ENCODE assay signal across 10 cellular contexts in genomic region chr2:127217470-127218325, GRCh38. TPM values are rescaled to one million over a fixed set of nuclear protein-coding genes. Genes with fewer than 3 reads are reported as not detected.
DNase-seq lines count a peak whose midpoint lies in the region; ATAC-seq and TF ChIP-seq lines count a peak whose summit lies in the region.
"Had no signal": no experiment of that assay in that cellular context is flagged by ENCODE, and none has a peak within 500 bp of the region (broad histone marks: within the 10 kb centered on the region; RNA-seq: fewer than 3 reads in every experiment).

No MANE protein-coding gene starts in this region.

- H3K27ac Mint-ChIP-seq in H9: no peak overlapping the region
- H3K27ac Mint-ChIP-seq in activated naive CD8-positive, alpha-beta T cell treated with anti-CD3 and anti-CD28 coated beads, Interleukin-2, amount 50 U/mL, for 24 hours: no peak overlapping the region

- H3K79me1 ChIP-seq in H9 (ENCODE audit: insufficient read depth, low read depth, low read length, poor library complexity, severe bottlenecking): no peaks in the 10 kb centered on the region

- CTCF ChIA-PET in A673 (lab: Charles Lee): no interaction called here

- no peak overlapping the region for H2BK120ac ChIP-seq in H9 (ENCODE audit: low read depth, low read length, poor library complexity, severe bottlenecking)

- H3K4ac ChIP-seq in H9 (ENCODE audit: low read depth, low read length): no peak overlapping the region

- H4K20me1 ChIP-seq in H9 (ENCODE audit: control insufficient read depth, insufficient read depth, insufficient read length): no peaks in the 10 kb centered on the region

- peaks cover 12% of the 10 kb centered on the region for H3K23me2 ChIP-seq in H9 (ENCODE audit: insufficient read length, low read depth, low read length, poor library complexity, severe bottlenecking)

- peaks cover 13% of the 10 kb centered on the region in 2 experiments for H3K4me1 Mint-ChIP-seq in H9
- peaks cover 17% of the 10 kb centered on the region for H3K4me1 Mint-ChIP-seq in activated naive CD8-positive, alpha-beta T cell treated with anti-CD3 and anti-CD28 coated beads, Interleukin-2, amount 50 U/mL, for 24 hours

- no peak overlapping the region for H3T11ph ChIP-seq in H9 (ENCODE audit: low read length)

- H2AK5ac ChIP-seq in H9 (ENCODE audit: insufficient read length, low read length): no peak overlapping the region

- no peak overlapping the region for H4K8ac ChIP-seq in H9 (replicated peaks; ENCODE audit: insufficient read length, low read depth, low read length)

- H4K91ac ChIP-seq in H9 (ENCODE audit: insufficient read length, low read depth, low read length): no peak overlapping the region

- H3K9me3 ChIP-seq in A673 (ENCODE audit: low read depth, low read length, poor library complexity, severe bottlenecking): no peaks in the 10 kb centered on the region
- H3K9me3 ChIP-seq in H9 (ENCODE audit: control insufficient read depth, low read depth, low read length): no peaks in the 10 kb centered on the region
- H3K9me3 ChIP-seq in sigmoid colon: no peaks in the 10 kb centered on the region

- no peak overlapping the region for H3K18ac ChIP-seq in H9 (ENCODE audit: insufficient read length, low read depth, low read length)

- H4K5ac ChIP-seq in H9 (ENCODE audit: insufficient read length, low read depth, low read length): no peak overlapping the region

- BruUV-seq in A673 (replicated peaks; lab: Mats Ljungman, UMichigan): TSS peak; percentile 18

- no peak overlapping the region for H2AFZ ChIP-seq in H9 (ENCODE audit: low read length)

- peaks cover 58% of the 10 kb centered on the region for H3K27me3 Mint-ChIP-seq in H9 (ENCODE audit: low read depth)
- H3K27me3 Mint-ChIP-seq in activated naive CD8-positive, alpha-beta T cell treated with anti-CD3 and anti-CD28 coated beads, Interleukin-2, amount 50 U/mL, for 24 hours: peaks cover 60% of the 10 kb centered on the region

- no peak overlapping the region for H3K56ac ChIP-seq in H9 (ENCODE audit: insufficient read length, low read depth, low read length)

- intact Hi-C loops in A673 (cut with micrococcal nuclease; ENCODE audit: unreplicated experiment): no loop called here
- intact Hi-C loops in lower leg skin (cut with DNase I; ENCODE audit: low total_unique reads): no loop called here
- intact Hi-C loops in sigmoid colon (cut with DNase I): loop anchor here (5.0 kb wide), 1 partner anchor 110 kb away; the partner anchor contains the start of gene BIN1

- TF ChIP-seq CTCF in A673 (conservative IDR thresholded peaks at IDR 0.05; ENCODE audit: low read depth, low read length) (no peak), H9 (conservative IDR thresholded peaks at IDR 0.05) (no peak), lower leg skin (IDR thresholded peaks at IDR 0.05) (no peak), coronary artery (IDR thresholded peaks at IDR 0.05) (no peak), sigmoid colon (IDR thresholded peaks at IDR 0.05) (no peak)

- peak overlapping the region; percentile 75 for H3K4me2 ChIP-seq in H9 (ENCODE audit: insufficient read depth, insufficient read length, low read length)

- WGBS in H9 (ENCODE audit: extremely low coverage, insufficient read length, low lambda C conversion rate): no CpG with 5 or more reads among the region's 14 CpGs
- 47 to 57% methylated on average over 14 of the region's 14 CpGs for WGBS in lower leg skin, 2 donors
- 58 to 73% methylated on average over 14 of the region's 14 CpGs for WGBS in sigmoid colon, 2 donors

- peaks cover 5% of the 10 kb centered on the region for H3K4me1 ChIP-seq in A673 (ENCODE audit: insufficient read depth, low read length, poor library complexity, severe bottlenecking)
- no peaks in the 10 kb centered on the region for H3K4me1 ChIP-seq in H9 (ENCODE audit: insufficient read depth, low read length)
- peaks cover 0 to 24% (median 19%) of the 10 kb centered on the region in 4 donors for H3K4me1 ChIP-seq in sigmoid colon

- H2BK15ac ChIP-seq in H9 (ENCODE audit: low read depth, low read length): no peak overlapping the region

- peaks cover 0 to 8% (median 0%) of the 10 kb centered on the region in 3 experiments; a peak in 4 of 7 replicates for H3K36me3 Mint-ChIP-seq in H9 (ENCODE audit: insufficient read depth in 1 of 3, low read depth in 3 of 3)
- peaks cover 2% of the 10 kb centered on the region for H3K36me3 Mint-ChIP-seq in activated naive CD8-positive, alpha-beta T cell treated with anti-CD3 and anti-CD28 coated beads, Interleukin-2, amount 50 U/mL, for 24 hours (ENCODE audit: low read depth)

- H3K14ac ChIP-seq in H9 (ENCODE audit: insufficient read depth, low read length): no peak overlapping the region

- no peak overlapping the region for H2BK20ac ChIP-seq in H9 (ENCODE audit: low read depth, low read length, poor library complexity, severe bottlenecking)

- no peaks in the 10 kb centered on the region for H3K36me3 ChIP-seq in A673 (ENCODE audit: insufficient read depth, low read length, poor library complexity, severe bottlenecking)
- no peaks in the 10 kb centered on the region for H3K36me3 ChIP-seq in sigmoid colon

- POLR2A ChIA-PET in A673 (lab: Charles Lee; ENCODE audit: low non-redundant PET): no interaction called here

- H3K27me3 ChIP-seq in A673 (replicated peaks; ENCODE audit: insufficient read depth, low read depth, low read length, poor library complexity): no peaks in the 10 kb centered on the region
- no peaks in the 10 kb centered on the region; the same call in 1 of the 2 replicates for H3K27me3 ChIP-seq in H9 (ENCODE audit: insufficient read depth, low read length)
- peaks cover 8 to 55% (median 24%) of the 10 kb centered on the region in 3 donors for H3K27me3 ChIP-seq in sigmoid colon

- DNase-seq in A673 (ENCODE audit: low spot score) (no peak), H9 (peak; percentile 67), lower leg skin (ENCODE audit: low spot score in 2 of 2) (peak; percentile 71 to 91), coronary artery (ENCODE audit: low spot score) (no peak), GM19238 (ENCODE audit: insufficient read length, low spot score) (no peak), sigmoid colon (no peak)
- peak; percentile 25 for DNase-seq in activated naive CD8-positive, alpha-beta T cell treated with anti-CD3 and anti-CD28 coated beads, Interleukin-2, amount 50 U/mL, for 24 hours
- DNase-seq: erythroblast, NCI-H1436 treated with DMSO at 0.1 percent for 48 hours had no signal

- TF ChIP-seq POLR2A in lower leg skin (IDR thresholded peaks at IDR 0.05): no peak
- no peak for TF ChIP-seq POLR2A in sigmoid colon (IDR thresholded peaks at IDR 0.05)

- no peak overlapping the region for H2BK12ac ChIP-seq in H9 (ENCODE audit: insufficient read length, low read depth, low read length)

- no peak overlapping the region for H3K27ac ChIP-seq in A673 (ENCODE audit: low read depth, low read length, poor library complexity, severe bottlenecking)
- no peak overlapping the region for H3K27ac ChIP-seq in H9 (ENCODE audit: insufficient read length, low read depth, low read length)
- no peak overlapping the region for H3K27ac ChIP-seq in coronary artery
- H3K27ac ChIP-seq in sigmoid colon: no peak overlapping the region

- peaks cover 6 to 7% of the 10 kb centered on the region in 2 experiments; a peak in 3 of 5 replicates for H3K9me3 Mint-ChIP-seq in H9
- H3K9me3 Mint-ChIP-seq in activated naive CD8-positive, alpha-beta T cell treated with anti-CD3 and anti-CD28 coated beads, Interleukin-2, amount 50 U/mL, for 24 hours: peaks cover 9% of the 10 kb centered on the region

- no peak overlapping the region for H2BK5ac ChIP-seq in H9 (ENCODE audit: insufficient read length, low read length)

- H3K9ac ChIP-seq in H9 (ENCODE audit: extremely low read depth, insufficient read length, low read length): no peak overlapping the region

- peak overlapping the region; percentile 77 to 95 for H3K4me3 Mint-ChIP-seq in H9
- peak overlapping the region; percentile 43 for H3K4me3 Mint-ChIP-seq in activated naive CD8-positive, alpha-beta T cell treated with anti-CD3 and anti-CD28 coated beads, Interleukin-2, amount 50 U/mL, for 24 hours

- no peaks in the 10 kb centered on the region for H3K79me2 ChIP-seq in H9 (ENCODE audit: insufficient read depth, low read length)

- no peak for TF ChIP-seq EP300 in sigmoid colon (IDR thresholded peaks at IDR 0.05)

- peak; percentile 79 for ATAC-seq in activated naive CD8-positive, alpha-beta T cell treated with anti-CD3 and anti-CD28 coated beads, Interleukin-2, amount 50 U/mL, for 24 hours
- no peak for ATAC-seq in GM18861 (IDR thresholded peaks at IDR 0.05; ENCODE audit: unreplicated experiment)

- no peak overlapping the region for H3K23ac ChIP-seq in H9 (ENCODE audit: insufficient read length, low read depth, low read length)

- H3K4me3 ChIP-seq in A673 (ENCODE audit: low read depth, low read length, poor library complexity, severe bottlenecking) (no peak overlapping the region), lower leg skin (ENCODE audit: low read depth, poor library complexity, severe bottlenecking) (no peak overlapping the region), coronary artery (no peak overlapping the region), sigmoid colon (no peak overlapping the region)

RNA-seq across cellular contexts. Expression of gene CYP27C1, which starts 2.4 kb away (rescaled TPM):
- total RNA-seq in A673 (2021): 3.0 and 4.2 TPM in 2 replicates
- total RNA-seq in H9 (2021): 2.3 TPM in 2 replicates
- 1 to 10 TPM; 2.4 to 3.5 (median 2.7) TPM for total RNA-seq in lower leg skin
- total RNA-seq in sigmoid colon: under 1 TPM; 0.27 to 0.83 (median 0.52) TPM
- polyA plus RNA-seq in sigmoid colon: under 1 TPM in 2 of 3 donors, not detected in 1; 0.55 to 0.60 TPM

Comparison
In these comparisons a context has a peak if more than half of its experiments do, and no peak if none do; other contexts are left out.
1. DNase-seq: peak in H9 (single experiment), activated naive CD8-positive, alpha-beta T cell treated with anti-CD3 and anti-CD28 coated beads, Interleukin-2, amount 50 U/mL, for 24 hours (single experiment) and lower leg skin (2 of 2); none in A673 (single experiment), coronary artery (single experiment), GM19238 (single experiment) and sigmoid colon (single experiment).